In the genomic region with DNA sequence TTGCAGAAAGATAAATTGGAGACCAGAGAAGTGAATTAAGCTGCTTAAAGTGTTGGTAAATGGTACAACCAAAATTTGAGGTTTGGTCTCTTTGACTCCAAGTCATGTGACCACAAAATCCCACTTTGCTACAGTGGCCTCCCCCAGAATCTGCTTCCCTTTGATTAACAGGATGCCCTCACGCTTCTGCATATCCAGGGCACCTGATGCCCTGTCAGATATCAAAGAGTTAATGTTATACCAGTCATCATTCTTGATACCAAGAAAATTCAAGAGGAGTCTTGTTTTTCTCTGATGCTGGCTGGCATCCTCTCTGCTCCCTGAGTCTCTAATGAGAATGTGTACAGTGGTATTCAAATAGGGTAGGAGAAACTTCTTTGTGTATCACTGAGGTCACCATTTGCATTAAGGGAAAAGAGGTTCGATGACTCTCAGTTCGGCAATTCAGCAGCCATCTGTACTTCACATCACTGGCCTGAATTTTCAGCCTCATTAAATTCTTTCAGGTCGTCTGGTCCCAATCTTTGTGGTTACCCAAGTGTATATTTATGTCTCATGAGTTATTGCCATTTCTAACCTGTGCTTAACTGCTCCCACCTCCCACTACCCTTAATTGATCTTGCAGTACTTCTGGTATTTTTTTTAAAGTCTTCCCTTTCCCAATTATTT, we compare ENCODE assay signal across 21 cellular contexts.
"Had no signal": no experiment of that assay in that cellular context is flagged by ENCODE, and none has a peak within 500 bp of the region (broad histone marks: within the 10 kb centered on the region; RNA-seq: fewer than 3 reads in every experiment).

No MANE protein-coding gene starts in this region.

- H3K36me3 ChIP-seq: colonic mucosa, right atrium auricular region, suprapubic skin, thyroid gland had no signal

- H3K4me3 Mint-ChIP-seq: endodermal cell; naive thymus-derived CD8-positive, alpha-beta T cell; neural crest cell; type B pancreatic cell had no signal

- H3K27ac Mint-ChIP-seq: endodermal cell; naive thymus-derived CD8-positive, alpha-beta T cell; type B pancreatic cell had no signal

- H3K4me3 ChIP-seq: colonic mucosa, mucosa of descending colon, right atrium auricular region, smooth muscle cell, suprapubic skin, thyroid gland had no signal

- H3K4me2 ChIP-seq: smooth muscle cell had no signal

- H3K9me3 ChIP-seq: colonic mucosa, mucosa of descending colon, right atrium auricular region, suprapubic skin, thyroid gland had no signal

- H3K9me3 Mint-ChIP-seq: endodermal cell, type B pancreatic cell had no signal

- H3K4me1 Mint-ChIP-seq: naive thymus-derived CD8-positive, alpha-beta T cell; neural crest cell had no signal

- DNase-seq: colonic mucosa; dermis blood vessel endothelial cell; effector CD4-positive, alpha-beta T cell; endodermal cell; erythroblast; foreskin keratinocyte; kidney; left cardiac atrium; mucosa of descending colon; naive thymus-derived CD8-positive, alpha-beta T cell; posterior cingulate gyrus; stimulated activated CD4-positive, alpha-beta T cell treated with anti-CD3 and anti-CD28 coated beads, Interleukin-2, amount 100 ng/mL, for 48 hours; stimulated activated naive CD8-positive, alpha-beta T cell treated with anti-CD3 and anti-CD28 coated beads, Interleukin-15, Interleukin-2, amounts not matched to agents 100 U/mL and 50 U/mL, for 24 hours; thyroid gland had no signal

- H3K36me3 Mint-ChIP-seq: type B pancreatic cell had no signal

- FAIRE-seq: endothelial cell of umbilical vein, kidney, urothelium cell line had no signal

- H3K4me1 ChIP-seq: colonic mucosa, foreskin keratinocyte, suprapubic skin, thyroid gland had no signal

- H3K27me3 ChIP-seq: colonic mucosa, foreskin keratinocyte, right atrium auricular region, suprapubic skin, thyroid gland had no signal

- ATAC-seq: foreskin keratinocyte; left cardiac atrium; mucosa of descending colon; naive thymus-derived CD8-positive, alpha-beta T cell had no signal

- H3K27me3 Mint-ChIP-seq: naive thymus-derived CD8-positive, alpha-beta T cell had no signal

- H3K27ac ChIP-seq: colonic mucosa, foreskin keratinocyte, right atrium auricular region, suprapubic skin, thyroid gland had no signal
